Comparison of ENCODE assay signal across 22 cellular contexts in genomic region chr2:202510911-202511310, GRCh38.
DNase-seq lines count a peak whose midpoint lies in the region; ATAC-seq and TF ChIP-seq lines count a peak whose summit lies in the region.
"Had no signal": no experiment of that assay in that cellular context is flagged by ENCODE, and none has a peak within 500 bp of the region (broad histone marks: within the 10 kb centered on the region; RNA-seq: fewer than 3 reads in every experiment).

No MANE protein-coding gene starts in this region.

- H3K9me2 ChIP-seq in GM23248 (ENCODE audit: insufficient read depth): no peaks in the 10 kb centered on the region

- H3K27ac ChIP-seq in GM23248 (0 out of 2 replicates have a peak overlapping the region, but pooled peaks have one; percentile 6), tibial nerve (no peak overlapping the region)
- H3K27ac ChIP-seq: left lung, SJCRH30, WERI-Rb-1 had no signal

- no peaks in the 10 kb centered on the region for H3K9me3 ChIP-seq in GM23248 (ENCODE audit: low read depth)
- H3K9me3 ChIP-seq in T-helper 17 cell (ENCODE audit: control insufficient read depth, low read length, poor library complexity, severe bottlenecking): no peaks in the 10 kb centered on the region
- H3K9me3 ChIP-seq in tibial nerve: no peaks in the 10 kb centered on the region
- H3K9me3 ChIP-seq: Caco-2, left lung, SJCRH30 had no signal

- no peaks in the 10 kb centered on the region for H3K4me1 Mint-ChIP-seq in T-helper 17 cell
- H3K4me1 Mint-ChIP-seq: B cell; stimulated activated naive CD8-positive, alpha-beta T cell treated with anti-CD3 and anti-CD28 coated beads, Interleukin-15, amount 100 ng/mL, for 72 hours had no signal

- H3K4me3 ChIP-seq in GM23248: no peak overlapping the region
- H3K4me3 ChIP-seq in fibroblast of the aortic adventitia (ENCODE audit: low read depth, low read length): no peak overlapping the region
- no peak overlapping the region for H3K4me3 ChIP-seq in tibial nerve
- H3K4me3 ChIP-seq: left lung, SJCRH30 had no signal

- H3K9ac ChIP-seq in GM23248: no peak overlapping the region

- H3K27me3 Mint-ChIP-seq in T-helper 17 cell: no peaks in the 10 kb centered on the region
- H3K27me3 Mint-ChIP-seq: B cell; stimulated activated naive CD8-positive, alpha-beta T cell treated with anti-CD3 and anti-CD28 coated beads, Interleukin-15, amount 100 ng/mL, for 72 hours had no signal

- H3K36me3 ChIP-seq in GM23248 (ENCODE audit: low read depth) (peaks cover 13% of the 10 kb centered on the region; the same call in 1 of the 2 replicates), tibial nerve (peaks cover 0 to 20% (median 0%) of the 10 kb centered on the region in 3 donors)

- peak in 1 of 2 donors; percentile 16 for TF ChIP-seq EP300 in tibial nerve (IDR thresholded peaks at IDR 0.05)

- no peak overlapping the region for H2AFZ ChIP-seq in GM23248

- peaks cover 27% of the 10 kb centered on the region for H3K4me1 ChIP-seq in GM23248 (ENCODE audit: insufficient read depth)
- no peaks in the 10 kb centered on the region for H3K4me1 ChIP-seq in tibial nerve
- H3K4me1 ChIP-seq: Caco-2, left lung, SJCRH30 had no signal

- no peak overlapping the region for H3K4me3 Mint-ChIP-seq in T-helper 17 cell
- H3K4me3 Mint-ChIP-seq: B cell; stimulated activated naive CD8-positive, alpha-beta T cell treated with anti-CD3 and anti-CD28 coated beads, Interleukin-15, amount 100 ng/mL, for 72 hours had no signal

- intact Hi-C loops in sciatic nerve (cut with DNase I): no loop called here

- H3K4me2 ChIP-seq in GM23248 (ENCODE audit: unreplicated experiment): no peak overlapping the region

- H3K27ac Mint-ChIP-seq in T-helper 17 cell: peak overlapping the region; percentile 32
- H3K27ac Mint-ChIP-seq: B cell; stimulated activated naive CD8-positive, alpha-beta T cell treated with anti-CD3 and anti-CD28 coated beads, Interleukin-15, amount 100 ng/mL, for 72 hours had no signal

- H3K79me2 ChIP-seq in GM23248 (ENCODE audit: insufficient read depth): peaks cover 43% of the 10 kb centered on the region

- peaks cover 18% of the 10 kb centered on the region for H3F3A ChIP-seq in GM23248 (ENCODE audit: insufficient read depth)

- in situ Hi-C loops in GM23248 (cut with MboI): no loop called here

- no peak for TF ChIP-seq POLR2A in tibial nerve (IDR thresholded peaks at IDR 0.05)

- no peak for TF ChIP-seq CTCF in fibroblast of the aortic adventitia (IDR thresholded peaks at IDR 0.05; ENCODE audit: insufficient read depth, low read length)
- TF ChIP-seq CTCF in tibial nerve (IDR thresholded peaks at IDR 0.05): no peak

- peaks cover 5% of the 10 kb centered on the region for H3K36me3 Mint-ChIP-seq in T-helper 17 cell (ENCODE audit: low read depth)

- ATAC-seq in T-helper 17 cell (no peak), sciatic nerve (peak; percentile 77), HG03439 (IDR thresholded peaks at IDR 0.05; ENCODE audit: unreplicated experiment) (no peak)
- ATAC-seq: left lung; stimulated activated naive CD8-positive, alpha-beta T cell treated with anti-CD3 and anti-CD28 coated beads, Interleukin-15, amount 100 ng/mL, for 72 hours had no signal

- H3K27me3 ChIP-seq in GM23248 (replicated peaks; ENCODE audit: insufficient read depth): no peaks in the 10 kb centered on the region
- H3K27me3 ChIP-seq in tibial nerve: no peaks in the 10 kb centered on the region
- H3K27me3 ChIP-seq: left lung, SJCRH30 had no signal

- H4K20me1 ChIP-seq in GM23248 (ENCODE audit: insufficient read depth): no peaks in the 10 kb centered on the region

- peak; percentile 64 for DNase-seq in GM23248
- no peak for DNase-seq in T-helper 17 cell
- DNase-seq in fibroblast of the aortic adventitia (ENCODE audit: low read depth): peak; percentile 75
- DNase-seq in sciatic nerve (ENCODE audit: low spot score): no peak
- no peak for DNase-seq in tibial nerve (ENCODE audit: low spot score in 2 of 2)
- DNase-seq in SKM-1 (lab: John Stamatoyannopoulos, UW; ENCODE audit: unreplicated experiment): no peak
- DNase-seq: activated gamma-delta T cell treated with Interleukin-2 at 50 U/mL for 16 hours; Caco-2; cerebellar nuclear complex; Kasumi-1; left lung; NCI-H1436 treated with DMSO at 0.1 percent for 48 hours; NCI-H2171 treated with DMSO at 0.1 percent for 48 hours; NCI-H748 treated with DMSO at 0.1 percent for 48 hours; SJCRH30; stimulated activated CD4-positive, alpha-beta T cell treated with anti-CD3 and anti-CD28 coated beads, Interleukin-2, amount 100 ng/mL, for 24 hours; stimulated activated naive CD8-positive, alpha-beta T cell treated with anti-CD3 and anti-CD28 coated beads, Interleukin-15, amount 100 ng/mL, for 72 hours; T-helper 2 cell; trophoblast cell; WERI-Rb-1 had no signal

- WGBS in GM23248 (ENCODE audit: low coverage in 1 of 2, low lambda C conversion rate in 2 of 2, missing lambda C conversion rate in 2 of 2), 2 experiments: 46% methylated on average over 3 of the region's 3 CpGs
- WGBS in tibial nerve, 2 donors: 91 to 95% methylated on average over 3 of the region's 3 CpGs

Comparison
In these comparisons a context has a peak if more than half of its experiments do, and no peak if none do; other contexts are left out.
1. DNase-seq: peak in GM23248 (single experiment) and fibroblast of the aortic adventitia (single experiment); none in T-helper 17 cell (0 of 3), sciatic nerve (single experiment), tibial nerve (0 of 2) and SKM-1 (single experiment).